Comparison of ENCODE assay signal across 15 cellular contexts in the genomic region with DNA sequence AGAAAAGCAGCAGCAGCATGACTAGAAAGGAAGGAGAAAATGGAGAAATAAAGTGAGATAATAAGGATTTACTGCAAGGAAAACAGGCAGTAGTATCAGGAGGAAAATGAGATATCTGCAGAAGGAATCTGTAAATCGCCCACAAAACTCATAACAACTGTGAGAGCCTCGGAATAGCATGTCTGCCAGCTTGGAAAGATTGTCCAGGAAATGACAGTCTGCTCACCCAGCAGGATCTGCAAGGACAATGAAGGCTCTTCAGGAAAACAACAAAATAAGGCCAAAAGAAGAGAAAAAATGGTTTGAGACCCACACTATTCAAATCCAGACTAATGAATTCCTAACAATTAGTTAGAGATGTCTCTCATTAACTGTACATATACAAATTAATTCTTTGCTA. TPM values are rescaled to one million over a fixed set of nuclear protein-coding genes. Genes with fewer than 3 reads are reported as not detected.
"Had no signal": no experiment of that assay in that cellular context is flagged by ENCODE, and none has a peak within 500 bp of the region (broad histone marks: within the 10 kb centered on the region; RNA-seq: fewer than 3 reads in every experiment).

No MANE protein-coding gene starts in this region.

- DNase-seq: activated CD4-positive, alpha-beta T cell treated with anti-CD3 and anti-CD28 coated beads for 48 hours; activated naive CD4-positive, alpha-beta T cell treated with anti-CD3 and anti-CD28 coated beads, Interleukin-2, amount 10 ng/mL, durations not matched to agents 7 days and 5 days; foreskin fibroblast; islet precursor cell; posterior cingulate gyrus; right cardiac atrium; spleen; stimulated activated CD4-positive, alpha-beta T cell treated with anti-CD3 and anti-CD28 coated beads, Interleukin-1b, Interleukin-23, amount 100 ng/mL, for 48 hours; stimulated activated naive CD4-positive, alpha-beta T cell; T-cell had no signal

- H3K36me3 ChIP-seq: esophagus muscularis mucosa, spleen, suprapubic skin had no signal

- H3K27ac ChIP-seq: esophagus muscularis mucosa, spleen, suprapubic skin had no signal

- H3K4me3 ChIP-seq: esophagus muscularis mucosa, spleen, suprapubic skin had no signal

- H3K4me1 ChIP-seq: esophagus muscularis mucosa had no signal

- ATAC-seq: left lobe of liver, right cardiac atrium, T-cell had no signal

- H3K9me3 ChIP-seq: esophagus muscularis mucosa, spleen, suprapubic skin had no signal

- H3K27me3 ChIP-seq: esophagus muscularis mucosa, spleen, suprapubic skin had no signal

RNA-seq across cellular contexts. Expression of gene CXXC4, which starts 47.3 kb away (rescaled TPM):
- total RNA-seq: activated T-helper 2 cell treated with anti-CD3 and anti-CD28 coated beads, Interferon-gamma antibody, Interleukin-2, Interleukin-4, amounts not matched to agents 10 μg/mL and 5 μg/mL and 100 μg/mL, durations not matched to agents 14 hours and 24 hours and 36 hours; chondrocyte had no signal
